ENCODE assay signal across 29 cellular contexts in genomic region chr12:92757599-92758121, GRCh38. TPM values are rescaled to one million over a fixed set of nuclear protein-coding genes. Genes with fewer than 3 reads are reported as not detected.
A peak's percentile ranks its signal among the peaks of the same experiment; 100 is the strongest.
DNase-seq lines count a peak whose midpoint lies in the region; ATAC-seq and FAIRE-seq lines count a peak whose summit lies in the region.
"Had no signal": no experiment of that assay in that cellular context is flagged by ENCODE, and none has a peak within 500 bp of the region (broad histone marks: within the 10 kb centered on the region; RNA-seq: fewer than 3 reads in every experiment).

No MANE protein-coding gene starts in this region.

- no peak overlapping the region for H3K27ac Mint-ChIP-seq in activated T-cell treated with anti-CD3 and anti-CD28 coated beads, Interleukin-2, amount 50 U/mL, for 24 hours
- H3K27ac Mint-ChIP-seq: activated CD4-positive, alpha-beta memory T cell treated with anti-CD3 and anti-CD28 coated beads, Interleukin-2, amount 10 ng/mL, durations not matched to agents 7 days and 5 days; CD4-positive, CD25-positive, alpha-beta regulatory T cell; dendritic cell treated with granulocyte-macrophage colony-stimulating factor and Interleukin-4, amounts not matched to agents 40 ng/mL and 50 ng/mL, for 4 days; HFFc6 had no signal

- DNase-seq in DMS153 treated with DMSO at 0.1 percent for 48 hours (lab: John Stamatoyannopoulos, UW; ENCODE audit: unreplicated experiment) (peak; percentile 40), GM19239 (ENCODE audit: insufficient read length, low spot score) (no peak), NCI-H774 (lab: John Stamatoyannopoulos, UW) (peak; percentile 4), cerebellum (ENCODE audit: low spot score) (peak; percentile 46), NCI-H2171 (lab: John Stamatoyannopoulos, UW) (no peak), SHP77 treated with DMSO at 0.1 percent for 48 hours (lab: John Stamatoyannopoulos, UW) (no peak)
- DNase-seq in activated T-cell treated with anti-CD3 and anti-CD28 coated beads, Interleukin-2, amount 50 U/mL, for 24 hours, result no peak
- DNase-seq: activated CD4-positive, alpha-beta memory T cell treated with anti-CD3 and anti-CD28 coated beads, Interleukin-2, amount 10 ng/mL, durations not matched to agents 7 days and 5 days; activated CD4-positive, CD25-positive, alpha-beta regulatory T cell; activated gamma-delta T cell treated with Interleukin-2 at 50 U/mL for 16 hours; activated T-cell treated with anti-CD3 and anti-CD28 coated beads for 4 hours; CD4-positive, CD25-positive, alpha-beta regulatory T cell; GDM1; heart left ventricle; HFFc6; left cardiac atrium; mesenchymal stem cell; NCI-H187; retina; RPMI8226; spleen; stimulated activated CD4-positive, alpha-beta T cell treated with anti-CD3 and anti-CD28 coated beads, Interleukin-4, amount 100 ng/mL, for 24 hours; T-helper 9 cell; transverse colon had no signal

- H3K9me3 Mint-ChIP-seq in activated T-cell treated with anti-CD3 and anti-CD28 coated beads, Interleukin-2, amount 50 U/mL, for 24 hours, result no peaks in the 10 kb centered on the region
- H3K9me3 Mint-ChIP-seq: activated CD4-positive, alpha-beta memory T cell treated with anti-CD3 and anti-CD28 coated beads, Interleukin-2, amount 10 ng/mL, durations not matched to agents 7 days and 5 days; dendritic cell treated with granulocyte-macrophage colony-stimulating factor and Interleukin-4, amounts not matched to agents 40 ng/mL and 50 ng/mL, for 4 days; HFFc6 had no signal

- H3K27me3 Mint-ChIP-seq in activated T-cell treated with anti-CD3 and anti-CD28 coated beads, Interleukin-2, amount 50 U/mL, for 24 hours, result peaks cover 13% of the 10 kb centered on the region
- H3K27me3 Mint-ChIP-seq: dendritic cell treated with granulocyte-macrophage colony-stimulating factor and Interleukin-4, amounts not matched to agents 40 ng/mL and 50 ng/mL, for 4 days had no signal

- peaks cover 2% of the 10 kb centered on the region for H3K4me1 Mint-ChIP-seq in activated T-cell treated with anti-CD3 and anti-CD28 coated beads, Interleukin-2, amount 50 U/mL, for 24 hours (ENCODE audit: low read depth)
- H3K4me1 Mint-ChIP-seq: CD4-positive, CD25-positive, alpha-beta regulatory T cell had no signal

- H3K36me3 Mint-ChIP-seq in activated T-cell treated with anti-CD3 and anti-CD28 coated beads, Interleukin-2, amount 50 U/mL, for 24 hours (ENCODE audit: low read depth), result no peaks in the 10 kb centered on the region
- H3K36me3 Mint-ChIP-seq: brain; CD4-positive, CD25-positive, alpha-beta regulatory T cell had no signal

- FAIRE-seq in GM19239 (lab: Jason Lieb, UNC), result peak; percentile 72
- FAIRE-seq: HepG2 had no signal

- H3K4me3 Mint-ChIP-seq in activated T-cell treated with anti-CD3 and anti-CD28 coated beads, Interleukin-2, amount 50 U/mL, for 24 hours, result no peak overlapping the region
- H3K4me3 Mint-ChIP-seq: activated CD4-positive, alpha-beta memory T cell treated with anti-CD3 and anti-CD28 coated beads, Interleukin-2, amount 10 ng/mL, durations not matched to agents 7 days and 5 days; brain; CD4-positive, CD25-positive, alpha-beta regulatory T cell; dendritic cell treated with granulocyte-macrophage colony-stimulating factor and Interleukin-4, amounts not matched to agents 40 ng/mL and 50 ng/mL, for 4 days; HFFc6 had no signal

- no peak for ATAC-seq in HG03280 (IDR thresholded peaks at IDR 0.05; ENCODE audit: unreplicated experiment)
- ATAC-seq: HepG2 had no signal

RNA-seq across cellular contexts. Expression of gene PLEKHG7, which starts 54.9 kb away (rescaled TPM):
- total RNA-seq in cerebellum, result not detected
- total RNA-seq: HepG2, left cardiac atrium, osteocyte had no signal

Comparison
In these comparisons a context has a peak if more than half of its experiments do, and no peak if none do; other contexts are left out.
1. DNase-seq: peak in DMS153 treated with DMSO at 0.1 percent for 48 hours (single experiment), NCI-H774 (single experiment) and cerebellum (single experiment); none in GM19239 (single experiment), activated T-cell treated with anti-CD3 and anti-CD28 coated beads, Interleukin-2, amount 50 U/mL, for 24 hours (single experiment), NCI-H2171 (single experiment) and SHP77 treated with DMSO at 0.1 percent for 48 hours (single experiment).